ENCODE assay signal across 8 cellular contexts in the genomic region with DNA sequence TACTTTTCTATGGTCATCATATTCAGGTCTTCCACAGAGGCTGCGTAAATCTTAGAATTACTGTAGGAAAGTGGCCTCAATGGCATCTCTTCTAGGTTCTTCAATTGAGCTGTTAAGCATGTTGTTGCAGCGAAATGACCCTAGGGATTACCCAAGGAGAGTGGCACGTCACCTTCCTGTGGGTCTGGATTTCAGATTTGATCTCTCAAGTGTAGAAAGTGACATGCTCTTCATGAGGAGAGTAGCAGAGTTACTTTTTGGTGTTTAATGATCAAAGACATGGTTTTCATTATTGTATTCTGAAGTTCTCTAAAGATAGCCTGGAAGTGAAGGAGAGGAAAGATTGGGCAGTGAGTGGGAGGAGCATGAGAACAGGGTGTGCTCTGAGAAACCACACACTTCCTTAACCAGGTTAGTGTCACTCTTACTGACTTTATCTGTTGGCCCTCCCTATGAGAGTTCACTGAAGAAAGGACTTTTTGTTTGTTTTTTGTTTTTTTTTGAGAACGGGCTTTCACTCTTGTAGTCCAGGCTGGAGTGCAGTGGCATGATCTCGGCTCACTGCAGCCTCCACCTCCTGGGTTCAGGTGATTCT.
DNase-seq lines count a peak whose midpoint lies in the region; ATAC-seq and TF ChIP-seq lines count a peak whose summit lies in the region.

No MANE protein-coding gene starts in this region.

- H3K4me3 ChIP-seq in PC-9 (no peak overlapping the region), gastrocnemius medialis (no peak overlapping the region)

- TF ChIP-seq CTCF in PC-9 (conservative IDR thresholded peaks at IDR 0.05) (no peak), gastrocnemius medialis (IDR thresholded peaks at IDR 0.05 in 4 of 5, conservative IDR thresholded peaks at IDR 0.05 in 1 of 5) (no peak)

- no peaks in the 10 kb centered on the region for H3K36me3 Mint-ChIP-seq in dendritic cell treated with granulocyte-macrophage colony-stimulating factor and Interleukin-4, amounts not matched to agents 40 ng/mL and 50 ng/mL, for 4 days (ENCODE audit: low read depth)

- TF ChIP-seq POLR2A in gastrocnemius medialis (IDR thresholded peaks at IDR 0.05) = no peak

- intact Hi-C loops in dendritic cell treated with granulocyte-macrophage colony-stimulating factor and Interleukin-4, amounts not matched to agents 40 ng/mL and 50 ng/mL, for 4 days (cut with micrococcal nuclease) = no loop called here
- intact Hi-C loops in PC-9 (cut with micrococcal nuclease; ENCODE audit: unreplicated experiment) (no loop called here), gastrocnemius medialis (cut with DNase I; ENCODE audit: low total_unique reads) (no loop called here)

- H3K36me3 ChIP-seq in PC-9 (ENCODE audit: low read depth) = peaks cover 16% of the 10 kb centered on the region
- peaks cover 0 to 13% of the 10 kb centered on the region in 2 donors for H3K36me3 ChIP-seq in gastrocnemius medialis

- H3K27me3 ChIP-seq in PC-9 (ENCODE audit: insufficient read depth, low read depth) = no peaks in the 10 kb centered on the region
- H3K27me3 ChIP-seq in gastrocnemius medialis = no peaks in the 10 kb centered on the region

- peaks cover 5% of the 10 kb centered on the region; the same call in 1 of the 2 replicates for H3K79me2 ChIP-seq in PC-9 (ENCODE audit: low read depth)

- H3K27ac Mint-ChIP-seq in dendritic cell treated with granulocyte-macrophage colony-stimulating factor and Interleukin-4, amounts not matched to agents 40 ng/mL and 50 ng/mL, for 4 days = peak overlapping the region; percentile 59

- no peak overlapping the region for H2AFZ ChIP-seq in PC-9

- in situ Hi-C loops in gastrocnemius medialis (cut with MboI; ENCODE audit: low sequenced_read_pairs in 4 of 4) = no loop called here

- peaks cover 53% of the 10 kb centered on the region for H3K4me1 Mint-ChIP-seq in dendritic cell treated with granulocyte-macrophage colony-stimulating factor and Interleukin-4, amounts not matched to agents 40 ng/mL and 50 ng/mL, for 4 days (ENCODE audit: low read depth)

- H3K9me3 ChIP-seq in PC-9 (ENCODE audit: insufficient read depth, low read depth) = no peaks in the 10 kb centered on the region
- no peaks in the 10 kb centered on the region for H3K9me3 ChIP-seq in gastrocnemius medialis

- H3K4me2 ChIP-seq in PC-9 = no peak overlapping the region

- POLR2A ChIA-PET in PC-9 (lab: Charles Lee; ENCODE audit: unreplicated experiment) = no interaction called here

- BruUV-seq in PC-9 (replicated peaks; lab: Mats Ljungman, UMichigan) = no TSS peak

- H3K4me1 ChIP-seq in PC-9 (replicated peaks; ENCODE audit: insufficient read depth) (peaks cover 2% of the 10 kb centered on the region; the same call in 1 of the 2 replicates), gastrocnemius medialis (no peaks in the 10 kb centered on the region)

- H3K27ac ChIP-seq in PC-9 (no peak overlapping the region), gastrocnemius medialis (no peak overlapping the region)

- no peaks in the 10 kb centered on the region for H4K20me1 ChIP-seq in PC-9 (ENCODE audit: insufficient read depth)

- peak; percentile 53 for DNase-seq in GDM1 (lab: John Stamatoyannopoulos, UW)
- DNase-seq in PC-9 = no peak
- DNase-seq in GOT3 (lab: John Stamatoyannopoulos, UW) = no peak
- no peak for DNase-seq in gastrocnemius medialis
- DNase-seq in RKO (ENCODE audit: low spot score) = no peak

- CTCF ChIA-PET in PC-9 (lab: Charles Lee) = no interaction called here

- ATAC-seq in GM21360 (IDR thresholded peaks at IDR 0.05; ENCODE audit: unreplicated experiment) = peak; percentile 91
- ATAC-seq in HG03565 (IDR thresholded peaks at IDR 0.05; ENCODE audit: unreplicated experiment) = peak; percentile 80
- no peak for ATAC-seq in gastrocnemius medialis

- no peaks in the 10 kb centered on the region for H3K9me2 ChIP-seq in PC-9 (ENCODE audit: insufficient read depth)

- H3K9me3 Mint-ChIP-seq in dendritic cell treated with granulocyte-macrophage colony-stimulating factor and Interleukin-4, amounts not matched to agents 40 ng/mL and 50 ng/mL, for 4 days = no peaks in the 10 kb centered on the region

- peaks cover 14% of the 10 kb centered on the region for H3F3A ChIP-seq in PC-9 (ENCODE audit: insufficient read depth, low read depth)

- H3K27me3 Mint-ChIP-seq in dendritic cell treated with granulocyte-macrophage colony-stimulating factor and Interleukin-4, amounts not matched to agents 40 ng/mL and 50 ng/mL, for 4 days = no peaks in the 10 kb centered on the region

- H3K4me3 Mint-ChIP-seq in dendritic cell treated with granulocyte-macrophage colony-stimulating factor and Interleukin-4, amounts not matched to agents 40 ng/mL and 50 ng/mL, for 4 days = no peak overlapping the region

Comparison
In these comparisons a context has a peak if more than half of its experiments do, and no peak if none do; other contexts are left out.
1. ATAC-seq: peak in GM21360 (single experiment) and HG03565 (single experiment); none in gastrocnemius medialis (0 of 2).